ENCODE assay signal across 14 cellular contexts in the genomic region with DNA sequence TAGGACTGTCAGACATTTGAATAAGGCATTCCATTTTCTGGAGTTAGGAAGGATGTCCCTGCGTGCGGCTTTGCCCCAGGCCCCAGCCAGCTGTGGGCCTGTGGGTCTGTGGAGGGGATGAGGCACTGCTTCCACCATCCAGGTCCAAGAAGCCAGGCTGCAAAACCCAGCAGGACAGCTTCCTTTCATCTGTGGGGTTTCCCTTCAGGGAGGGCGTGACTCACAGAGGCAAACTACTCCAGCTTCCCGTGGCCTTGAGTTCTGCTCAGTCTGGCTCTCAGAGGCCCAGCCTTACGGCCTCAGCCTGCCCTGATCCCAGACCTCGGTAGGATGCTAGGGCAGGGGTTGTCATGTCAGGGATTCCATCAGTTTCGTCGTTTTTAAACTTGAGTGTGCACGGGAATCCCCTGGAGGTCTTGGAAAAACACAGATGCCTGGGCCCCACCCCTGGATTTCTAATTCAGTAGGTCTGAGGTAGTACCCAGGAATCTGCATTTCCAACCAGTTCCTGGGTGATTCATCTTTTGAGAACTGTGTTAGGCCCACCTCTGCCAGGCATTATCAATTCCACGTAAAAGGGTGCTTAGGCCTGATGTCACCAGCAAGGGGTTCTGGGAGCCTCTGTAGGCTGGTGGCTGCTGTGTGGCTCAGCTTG. TPM values are rescaled to one million over a fixed set of nuclear protein-coding genes. Genes with fewer than 3 reads are reported as not detected.
DNase-seq lines count a peak whose midpoint lies in the region; ATAC-seq, FAIRE-seq and TF ChIP-seq lines count a peak whose summit lies in the region.
"Had no signal": no experiment of that assay in that cellular context is flagged by ENCODE, and none has a peak within 500 bp of the region (broad histone marks: within the 10 kb centered on the region; RNA-seq: fewer than 3 reads in every experiment).

No MANE protein-coding gene starts in this region.

- peaks cover 5 to 35% (median 21%) of the 10 kb centered on the region in 4 donors for H3K4me1 Mint-ChIP-seq in CD4-positive, CD25-positive, alpha-beta regulatory T cell

- no peaks in the 10 kb centered on the region for H3K36me3 ChIP-seq in CD4-positive, CD25-positive, alpha-beta regulatory T cell (ENCODE audit: control insufficient read depth, insufficient read depth, low read length)
- H3K36me3 ChIP-seq in lower lobe of right lung: no peaks in the 10 kb centered on the region
- H3K36me3 ChIP-seq: Peyer's patch had no signal

- no peaks in the 10 kb centered on the region for H3K27me3 ChIP-seq in CD4-positive, CD25-positive, alpha-beta regulatory T cell (ENCODE audit: control insufficient read depth, insufficient read depth, low read length)
- no peaks in the 10 kb centered on the region for H3K27me3 ChIP-seq in lower lobe of right lung (ENCODE audit: low read depth)
- H3K27me3 ChIP-seq: Peyer's patch had no signal

- peak overlapping the region in 1 of 4 donors; percentile 9 for H3K4me3 Mint-ChIP-seq in CD4-positive, CD25-positive, alpha-beta regulatory T cell

- H3K36me3 Mint-ChIP-seq in CD4-positive, CD25-positive, alpha-beta regulatory T cell: no peaks in the 10 kb centered on the region

- no peak overlapping the region for H3K27ac ChIP-seq in CD4-positive, CD25-positive, alpha-beta regulatory T cell (ENCODE audit: insufficient read depth, low read length, poor library complexity, severe bottlenecking)
- H3K27ac ChIP-seq in lower lobe of right lung: no peak overlapping the region

- ATAC-seq in CD4-positive, CD25-positive, alpha-beta regulatory T cell (ENCODE audit: low read depth in 2 of 2): peak; percentile 36 to 43
- ATAC-seq in HG03139 (IDR thresholded peaks at IDR 0.05; ENCODE audit: unreplicated experiment) (no peak), HG02623 (IDR thresholded peaks at IDR 0.05; ENCODE audit: unreplicated experiment) (no peak), lower lobe of right lung (no peak)

- H3K4me1 ChIP-seq in CD4-positive, CD25-positive, alpha-beta regulatory T cell (ENCODE audit: control insufficient read depth, insufficient read depth, low read length, poor library complexity, severe bottlenecking): peaks cover 20% of the 10 kb centered on the region
- peaks cover 9% of the 10 kb centered on the region for H3K4me1 ChIP-seq in lower lobe of right lung
- H3K4me1 ChIP-seq: Peyer's patch had no signal

- no peak for TF ChIP-seq CTCF in lower lobe of right lung (IDR thresholded peaks at IDR 0.05)

- DNase-seq in CD4-positive, CD25-positive, alpha-beta regulatory T cell: peak in 1 of 3 donors; percentile 52
- DNase-seq in H54 (ENCODE audit: insufficient read length, low spot score) (peak; percentile 55), iris pigment epithelial cell (ENCODE audit: low read depth) (peak; percentile 59), cerebellar nuclear complex (lab: John Stamatoyannopoulos, UW) (no peak), lower lobe of right lung (no peak)
- DNase-seq in activated CD8-positive, alpha-beta memory T cell treated with anti-CD3 and anti-CD28 coated beads, Interleukin-2, amount 50 U/mL, for 48 hours: peak; percentile 49
- DNase-seq: Karpas-422; stimulated activated CD4-positive, alpha-beta T cell treated with anti-CD3 and anti-CD28 coated beads, Interleukin-4, amount 100 ng/mL, for 1 hour had no signal

- no peaks in the 10 kb centered on the region for H3K27me3 Mint-ChIP-seq in CD4-positive, CD25-positive, alpha-beta regulatory T cell
- H3K27me3 Mint-ChIP-seq: progenitor cell of endocrine pancreas had no signal

- no peaks in the 10 kb centered on the region for H3K9me3 ChIP-seq in CD4-positive, CD25-positive, alpha-beta regulatory T cell (ENCODE audit: control insufficient read depth in 2 of 2, low read length in 2 of 2)
- no peaks in the 10 kb centered on the region for H3K9me3 ChIP-seq in lower lobe of right lung
- H3K9me3 ChIP-seq: Peyer's patch had no signal

- FAIRE-seq in H54 (lab: Jason Lieb, UNC): no peak
- FAIRE-seq: GM12878 had no signal

- H3K9me3 Mint-ChIP-seq in CD4-positive, CD25-positive, alpha-beta regulatory T cell: no peaks in the 10 kb centered on the region

- H3K4me3 ChIP-seq in CD4-positive, CD25-positive, alpha-beta regulatory T cell (ENCODE audit: low read depth, low read length): no peak overlapping the region
- H3K4me3 ChIP-seq in lower lobe of right lung: no peak overlapping the region
- H3K4me3 ChIP-seq: GM12878, lung, Peyer's patch had no signal

- no peak for TF ChIP-seq POLR2A in H54 (IDR thresholded peaks at IDR 0.05; ENCODE audit: low read depth, low read length)

- intact Hi-C loops in lower lobe of right lung (cut with DNase I): no loop called here

- peak overlapping the region; percentile 61 to 90 (median 76) for H3K27ac Mint-ChIP-seq in CD4-positive, CD25-positive, alpha-beta regulatory T cell

RNA-seq across cellular contexts. Expression of a gene that starts 32.3 kb away (rescaled TPM):
- 324 TPM for total RNA-seq in CD4-positive, CD25-positive, alpha-beta regulatory T cell
- polyA plus RNA-seq in CD4-positive, CD25-positive, alpha-beta regulatory T cell: 10 to 100 TPM; 19.6 to 64.7 (median 33.0) TPM
- 23.2 TPM for total RNA-seq in lower lobe of right lung

Comparison
In these comparisons a context has a peak if more than half of its experiments do, and no peak if none do; other contexts are left out.
1. ATAC-seq: peak in CD4-positive, CD25-positive, alpha-beta regulatory T cell (2 of 2); none in HG03139 (single experiment), HG02623 (single experiment) and lower lobe of right lung (0 of 2).
2. DNase-seq: peak in H54 (single experiment), activated CD8-positive, alpha-beta memory T cell treated with anti-CD3 and anti-CD28 coated beads, Interleukin-2, amount 50 U/mL, for 48 hours (single experiment) and iris pigment epithelial cell (single experiment); none in cerebellar nuclear complex (0 of 2) and lower lobe of right lung (single experiment).
3. RNA of a gene that starts 32.3 kb away (total RNA-seq): 324 TPM in CD4-positive, CD25-positive, alpha-beta regulatory T cell (single experiment); 23.2 TPM in lower lobe of right lung (single experiment); every median in the first group is over 10 times any median in the second.